Comparison of ENCODE assay signal across 1 cellular context in genomic region chr11:79444923-79445322, GRCh38.
TF ChIP-seq lines count a peak whose summit lies in the region.

No MANE protein-coding gene starts in this region.

TF ChIP-seq in SK-N-SH, 30 proteins besides CTCF, POLR2A, EP300 and RAD21 (continued from another document):
- TF ChIP-seq REST (IDR thresholded peaks at IDR 0.05; ENCODE audit: low read depth, low read length), result no peak
- TF ChIP-seq RCOR1 (IDR thresholded peaks at IDR 0.05; ENCODE audit: low read length), result no peak
- TF ChIP-seq NFIC (IDR thresholded peaks at IDR 0.05; ENCODE audit: borderline replicate concordance), result no peak
- no peak for TF ChIP-seq MEF2A (IDR thresholded peaks at IDR 0.05; ENCODE audit: borderline replicate concordance, low read depth)
- TF ChIP-seq GABPA (IDR thresholded peaks at IDR 0.05; ENCODE audit: low read depth), result no peak
- TF ChIP-seq YY1 (IDR thresholded peaks at IDR 0.05; ENCODE audit: low read depth), result no peak
- no peak for TF ChIP-seq SIN3A (IDR thresholded peaks at IDR 0.05; ENCODE audit: borderline replicate concordance, low read depth, low read length)
- TF ChIP-seq POLR2AphosphoS5 (IDR thresholded peaks at IDR 0.05; ENCODE audit: low read depth, low read length), result no peak
- no peak for TF ChIP-seq MXI1 (IDR thresholded peaks at IDR 0.05; ENCODE audit: low read depth, low read length)
- no peak for TF ChIP-seq NRF1 (IDR thresholded peaks at IDR 0.05; ENCODE audit: low read depth, low read length)
- no peak for TF ChIP-seq RXRA (IDR thresholded peaks at IDR 0.05; ENCODE audit: borderline replicate concordance, low read depth)
- TF ChIP-seq GATA2 (CRISPR knock-in tag; IDR thresholded peaks at IDR 0.05), result no peak
- no peak for TF ChIP-seq TAF1 (IDR thresholded peaks at IDR 0.05; ENCODE audit: borderline replicate concordance, low read depth, low read length)
